Comparison of ENCODE assay signal across 24 cellular contexts in the genomic region with DNA sequence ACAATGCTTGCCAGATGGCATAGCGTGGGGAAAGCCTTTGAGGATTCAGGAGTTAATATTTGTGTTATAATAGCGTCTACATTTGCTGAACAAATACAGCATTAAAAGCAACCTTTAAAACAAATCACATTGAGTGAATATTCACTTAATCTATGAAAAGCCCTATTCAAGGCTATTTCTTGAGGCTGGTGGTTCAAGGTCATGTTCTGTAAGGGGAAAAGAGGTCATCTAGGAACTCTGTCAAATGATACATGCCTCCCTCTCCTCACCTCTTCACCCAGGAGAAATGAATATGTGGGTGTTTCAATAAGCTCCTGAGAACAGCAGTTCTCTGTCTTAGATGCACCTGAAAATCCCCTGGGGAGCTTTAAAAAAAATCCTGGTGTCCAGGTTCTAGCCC.
"Had no signal": no experiment of that assay in that cellular context is flagged by ENCODE, and none has a peak within 500 bp of the region (broad histone marks: within the 10 kb centered on the region; RNA-seq: fewer than 3 reads in every experiment).

No MANE protein-coding gene starts in this region.

- H3K27ac ChIP-seq: foreskin keratinocyte, neutrophil, psoas muscle, spleen, testis, tibial nerve, upper lobe of right lung, vagina had no signal

- ATAC-seq: foreskin keratinocyte; left lobe of liver; mucosa of descending colon; naive thymus-derived CD8-positive, alpha-beta T cell; psoas muscle; sciatic nerve; stimulated activated memory B cell treated with anti-CD40 and anti-IgM and Interleukin-4, amounts not matched to agents 10 μg/mL and 1 μg/mL and 100 μg/mL, for 72 hours; upper lobe of right lung had no signal

- H3K9me3 ChIP-seq: mucosa of descending colon, neutrophil, psoas muscle, testis, upper lobe of right lung, vagina had no signal

- H3K4me3 ChIP-seq: mucosa of descending colon, psoas muscle, spleen, testis, tibial nerve, upper lobe of right lung, vagina had no signal

- H3K4me1 ChIP-seq: foreskin keratinocyte, psoas muscle, testis, upper lobe of right lung had no signal

- DNase-seq: effector CD4-positive, alpha-beta T cell; endodermal cell; erythroblast; foreskin keratinocyte; head of caudate nucleus; hippocampal formation; kidney glomerular epithelial cell; mucosa of descending colon; naive thymus-derived CD8-positive, alpha-beta T cell; psoas muscle; retina; spleen; stimulated activated CD4-positive, alpha-beta T cell treated with anti-CD3 and anti-CD28 coated beads, Interleukin-15, amount 100 ng/mL, for 24 hours; stimulated activated CD4-positive, alpha-beta T cell treated with anti-CD3 and anti-CD28 coated beads, Interleukin-1b, Interleukin-23, amount 100 ng/mL, for 48 hours; stimulated activated CD4-positive, alpha-beta T cell treated with anti-CD3 and anti-CD28 coated beads, Interleukin-4, amount 100 ng/mL, for 24 hours; testis; upper lobe of right lung had no signal

- H3K36me3 ChIP-seq: upper lobe of right lung, vagina had no signal

- FAIRE-seq: endothelial cell of umbilical vein had no signal

- H3K27me3 ChIP-seq: foreskin keratinocyte, neutrophil, spleen, testis, tibial nerve, upper lobe of right lung, vagina had no signal
